In the genomic region with DNA sequence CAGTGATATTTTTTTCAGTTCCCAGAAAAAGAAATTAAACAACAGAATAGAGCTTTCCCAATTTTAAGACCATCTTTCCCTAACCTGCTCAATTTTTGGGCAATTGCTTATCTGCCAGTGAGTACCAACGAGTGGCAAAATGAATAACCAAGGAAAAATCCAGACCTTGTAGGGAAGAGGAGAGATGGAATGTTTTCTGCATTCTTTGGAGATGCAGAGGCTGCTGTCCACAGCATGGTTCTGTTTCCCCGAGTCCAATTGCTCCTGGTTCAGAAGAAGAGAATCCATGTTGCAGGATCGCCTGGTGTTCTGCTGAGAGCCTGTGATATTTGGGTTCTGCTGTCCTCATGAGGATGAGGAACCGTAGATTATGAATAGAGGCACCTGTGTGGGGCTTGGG, we compare ENCODE assay signal across 14 cellular contexts.
DNase-seq lines count a peak whose midpoint lies in the region; ATAC-seq and TF ChIP-seq lines count a peak whose summit lies in the region.
"Had no signal": no experiment of that assay in that cellular context is flagged by ENCODE, and none has a peak within 500 bp of the region (broad histone marks: within the 10 kb centered on the region; RNA-seq: fewer than 3 reads in every experiment).

No MANE protein-coding gene starts in this region.

- H3K4me3 ChIP-seq in CD8-positive, alpha-beta memory T cell (ENCODE audit: low read length) = no peak overlapping the region
- H3K4me3 ChIP-seq in heart right ventricle = no peak overlapping the region
- H3K4me3 ChIP-seq: A549 had no signal

- no peaks in the 10 kb centered on the region for H3K9me3 Mint-ChIP-seq in CD4-positive, alpha-beta T cell
- H3K9me3 Mint-ChIP-seq in CD8-positive, alpha-beta memory T cell = no peaks in the 10 kb centered on the region
- H3K9me3 Mint-ChIP-seq in naive B cell = peaks cover 0 to 2% (median 0%) of the 10 kb centered on the region in 7 donors
- H3K9me3 Mint-ChIP-seq in activated CD4-positive, alpha-beta memory T cell treated with anti-CD3 and anti-CD28 coated beads, Interleukin-2, amount 10 ng/mL, durations not matched to agents 7 days and 5 days = no peaks in the 10 kb centered on the region

- peaks cover 14% of the 10 kb centered on the region for H3K36me3 Mint-ChIP-seq in CD4-positive, alpha-beta T cell (ENCODE audit: low read depth)
- peaks cover 5 to 17% (median 14%) of the 10 kb centered on the region in 3 donors for H3K36me3 Mint-ChIP-seq in CD8-positive, alpha-beta memory T cell
- H3K36me3 Mint-ChIP-seq in T-helper 17 cell (ENCODE audit: low read depth) (no peaks in the 10 kb centered on the region), naive B cell (peaks cover 31% of the 10 kb centered on the region in 2 donors)
- peaks cover 13% of the 10 kb centered on the region for H3K36me3 Mint-ChIP-seq in activated CD4-positive, alpha-beta memory T cell treated with anti-CD3 and anti-CD28 coated beads, Interleukin-2, amount 10 ng/mL, durations not matched to agents 7 days and 5 days (ENCODE audit: low read depth)

- H3K4me1 ChIP-seq in CD8-positive, alpha-beta memory T cell (ENCODE audit: insufficient read depth, low read length) = peaks cover 57% of the 10 kb centered on the region
- H3K4me1 ChIP-seq in heart right ventricle = peaks cover 0 to 68% (median 46%) of the 10 kb centered on the region in 9 donors

- H3K36me3 ChIP-seq in CD8-positive, alpha-beta memory T cell (ENCODE audit: insufficient read depth, low read length) = no peaks in the 10 kb centered on the region
- peaks cover 0 to 6% (median 0%) of the 10 kb centered on the region in 9 donors for H3K36me3 ChIP-seq in heart right ventricle

- peak overlapping the region; percentile 80 for H3K27ac Mint-ChIP-seq in CD4-positive, alpha-beta T cell
- H3K27ac Mint-ChIP-seq in CD8-positive, alpha-beta memory T cell = peak overlapping the region in 7 of 8 donors; percentile 12 to 77 (median 59)
- H3K27ac Mint-ChIP-seq in T-helper 17 cell (peak overlapping the region; percentile 95), naive B cell (peak overlapping the region; percentile 2 to 94 (median 50))
- no peak overlapping the region for H3K27ac Mint-ChIP-seq in activated CD4-positive, alpha-beta memory T cell treated with anti-CD3 and anti-CD28 coated beads, Interleukin-2, amount 10 ng/mL, durations not matched to agents 7 days and 5 days

- POLR2A ChIA-PET in CD4-positive, alpha-beta T cell (lab: Charles Lee) = no interaction called here
- POLR2A ChIA-PET in CD8-positive, alpha-beta memory T cell (lab: Charles Lee) = no interaction called here
- POLR2A ChIA-PET in activated CD4-positive, alpha-beta memory T cell treated with anti-CD3 and anti-CD28 coated beads, Interleukin-2, amount 10 ng/mL, durations not matched to agents 7 days and 5 days (lab: Charles Lee) = no interaction called here

- 89 to 91% methylated on average over 4 of the region's 4 CpGs for WGBS in heart right ventricle, 2 donors

- peaks cover 95% of the 10 kb centered on the region for H3K4me1 Mint-ChIP-seq in CD4-positive, alpha-beta T cell (ENCODE audit: low read depth)
- H3K4me1 Mint-ChIP-seq in CD8-positive, alpha-beta memory T cell = peaks cover 82 to 96% (median 93%) of the 10 kb centered on the region in 3 donors
- H3K4me1 Mint-ChIP-seq in T-helper 17 cell = peaks cover 75% of the 10 kb centered on the region
- peaks cover 80 to 95% (median 95%) of the 10 kb centered on the region in 3 donors for H3K4me1 Mint-ChIP-seq in naive B cell
- H3K4me1 Mint-ChIP-seq in activated CD4-positive, alpha-beta memory T cell treated with anti-CD3 and anti-CD28 coated beads, Interleukin-2, amount 10 ng/mL, durations not matched to agents 7 days and 5 days = peaks cover 46% of the 10 kb centered on the region

- intact Hi-C loops in CD4-positive, alpha-beta T cell (cut with DNase I, micrococcal nuclease) = no loop called here
- intact Hi-C loops in heart right ventricle (cut with DNase I) = loop anchor here in 1 of 10 donors (10.0 kb wide), 1 partner anchor 51 kb away; no protein-coding TSS in a partner anchor

- H3K9me3 ChIP-seq in CD4-positive, alpha-beta T cell (ENCODE audit: control insufficient read depth, low read length) = no peaks in the 10 kb centered on the region
- H3K9me3 ChIP-seq in CD8-positive, alpha-beta memory T cell (ENCODE audit: low read length) = no peaks in the 10 kb centered on the region
- H3K9me3 ChIP-seq in T-helper 17 cell (ENCODE audit: control insufficient read depth, low read length, poor library complexity, severe bottlenecking) = no peaks in the 10 kb centered on the region
- no peaks in the 10 kb centered on the region for H3K9me3 ChIP-seq in heart right ventricle
- H3K9me3 ChIP-seq: A549, Caco-2 had no signal

- H3K27me3 ChIP-seq in CD4-positive, alpha-beta T cell (ENCODE audit: control insufficient read depth, insufficient read depth, low read length) = no peaks in the 10 kb centered on the region
- no peaks in the 10 kb centered on the region for H3K27me3 ChIP-seq in CD8-positive, alpha-beta memory T cell (ENCODE audit: insufficient read depth, low read length, poor library complexity, severe bottlenecking)
- no peaks in the 10 kb centered on the region for H3K27me3 ChIP-seq in heart right ventricle

- no peak overlapping the region for H3K27ac ChIP-seq in CD4-positive, alpha-beta T cell (ENCODE audit: low read depth, low read length)
- no peak overlapping the region for H3K27ac ChIP-seq in CD8-positive, alpha-beta memory T cell (ENCODE audit: low read depth, low read length)
- no peak overlapping the region for H3K27ac ChIP-seq in heart right ventricle
- H3K27ac ChIP-seq: A549 had no signal

- no peak overlapping the region for H3K4me3 Mint-ChIP-seq in CD4-positive, alpha-beta T cell
- peak overlapping the region in 1 of 7 donors; percentile 30 for H3K4me3 Mint-ChIP-seq in CD8-positive, alpha-beta memory T cell
- H3K4me3 Mint-ChIP-seq in T-helper 17 cell (peak overlapping the region; percentile 54), naive B cell (peak overlapping the region in 2 of 8 donors; percentile 30 to 71)
- H3K4me3 Mint-ChIP-seq in activated CD4-positive, alpha-beta memory T cell treated with anti-CD3 and anti-CD28 coated beads, Interleukin-2, amount 10 ng/mL, durations not matched to agents 7 days and 5 days = no peak overlapping the region
- H3K4me3 Mint-ChIP-seq: CD14-positive monocyte had no signal

- CTCF ChIA-PET in CD4-positive, alpha-beta T cell (lab: Charles Lee) = no interaction called here
- CTCF ChIA-PET in CD8-positive, alpha-beta memory T cell (lab: Charles Lee) = interaction anchor here (1.1 kb wide), 1 partner anchor 12 kb away, joined by 4 read pairs; no protein-coding TSS in a partner anchor
- CTCF ChIA-PET in activated CD4-positive, alpha-beta memory T cell treated with anti-CD3 and anti-CD28 coated beads, Interleukin-2, amount 10 ng/mL, durations not matched to agents 7 days and 5 days (lab: Charles Lee) = no interaction called here

- H3K27me3 Mint-ChIP-seq in CD4-positive, alpha-beta T cell = no peaks in the 10 kb centered on the region
- no peaks in the 10 kb centered on the region for H3K27me3 Mint-ChIP-seq in CD8-positive, alpha-beta memory T cell
- H3K27me3 Mint-ChIP-seq in T-helper 17 cell (no peaks in the 10 kb centered on the region), naive B cell (no peaks in the 10 kb centered on the region)
- H3K27me3 Mint-ChIP-seq in activated CD4-positive, alpha-beta memory T cell treated with anti-CD3 and anti-CD28 coated beads, Interleukin-2, amount 10 ng/mL, durations not matched to agents 7 days and 5 days = no peaks in the 10 kb centered on the region

- no peak for TF ChIP-seq CTCF in CD4-positive, alpha-beta T cell (IDR thresholded peaks at IDR 0.05)
- TF ChIP-seq CTCF in heart right ventricle (IDR thresholded peaks at IDR 0.05) = no peak

- DNase-seq in CD4-positive, alpha-beta T cell = no peak
- no peak for DNase-seq in CD8-positive, alpha-beta memory T cell
- DNase-seq in T-helper 17 cell = no peak
- DNase-seq in naive B cell = no peak
- no peak for DNase-seq in effector CD4-positive, alpha-beta T cell
- DNase-seq in activated CD4-positive, alpha-beta memory T cell treated with anti-CD3 and anti-CD28 coated beads, Interleukin-2, amount 10 ng/mL, durations not matched to agents 7 days and 5 days = no peak
- no peak for DNase-seq in heart right ventricle
- DNase-seq: Caco-2, DND-41, GF-D8 had no signal

- ATAC-seq in CD4-positive, alpha-beta T cell (ENCODE audit: poor library complexity) = no peak
- ATAC-seq in T-helper 17 cell = no peak
- ATAC-seq in naive B cell (ENCODE audit: low read depth in 2 of 2) = no peak
- no peak for ATAC-seq in HG03571 (IDR thresholded peaks at IDR 0.05; ENCODE audit: unreplicated experiment)
- ATAC-seq in heart right ventricle = no peak
- ATAC-seq: A549, HCT116 had no signal
